Comparison of ENCODE assay signal across 8 cellular contexts in genomic region chr3:129248286-129248979, GRCh38. TPM values are rescaled to one million over a fixed set of nuclear protein-coding genes. Genes with fewer than 3 reads are reported as not detected.
DNase-seq lines count a peak whose midpoint lies in the region; ATAC-seq and TF ChIP-seq lines count a peak whose summit lies in the region.

No MANE protein-coding gene starts in this region.

- H3K4me3 Mint-ChIP-seq in T-helper 1 cell treated with Interleukin-12 subunit alpha and Interleukin-12 subunit beta and Interleukin-4 antibody, amounts not matched to agents 30 μg/mL and 1 μg/mL, for 36 hours = peak overlapping the region; percentile 98
- H3K4me3 Mint-ChIP-seq in activated T-helper 17 cell treated with anti-CD3 and anti-CD28 coated beads, Interleukin-2, amount 50 U/mL, for 72 hours = peak overlapping the region; percentile 97

- peak overlapping the region; percentile 89 to 98 (median 92) for H3K27ac ChIP-seq in stomach

- H3K36me3 ChIP-seq in stomach = peaks cover 23 to 26% (median 25%) of the 10 kb centered on the region in 4 donors

- ATAC-seq in activated T-helper 17 cell treated with anti-CD3 and anti-CD28 coated beads, Interleukin-2, amount 50 U/mL, for 72 hours (replicated peaks) = no peak
- no peak for ATAC-seq in GM18858 (IDR thresholded peaks at IDR 0.05; ENCODE audit: unreplicated experiment)

- H3K27me3 ChIP-seq in stomach = no peaks in the 10 kb centered on the region

- H3K4me3 ChIP-seq in iPS-18c (ENCODE audit: insufficient read depth, low read depth, low read length) (peak overlapping the region; percentile 98), stomach (peak overlapping the region; percentile 78 to 96 (median 88))

- intact Hi-C loops in stomach (cut with DNase I; ENCODE audit: low total_unique reads) = no loop called here

- H3K9me3 ChIP-seq in iPS-18c (ENCODE audit: control insufficient read depth, insufficient read depth, low read length) (no peaks in the 10 kb centered on the region), stomach (no peaks in the 10 kb centered on the region)

- H3K4me1 Mint-ChIP-seq in T-helper 1 cell treated with Interleukin-12 subunit alpha and Interleukin-12 subunit beta and Interleukin-4 antibody, amounts not matched to agents 30 μg/mL and 1 μg/mL, for 36 hours (ENCODE audit: low read depth) = peaks cover 35% of the 10 kb centered on the region
- peaks cover 25% of the 10 kb centered on the region for H3K4me1 Mint-ChIP-seq in activated T-helper 17 cell treated with anti-CD3 and anti-CD28 coated beads, Interleukin-2, amount 50 U/mL, for 72 hours

- no peaks in the 10 kb centered on the region for H3K9me3 Mint-ChIP-seq in T-helper 1 cell treated with Interleukin-12 subunit alpha and Interleukin-12 subunit beta and Interleukin-4 antibody, amounts not matched to agents 30 μg/mL and 1 μg/mL, for 36 hours
- H3K9me3 Mint-ChIP-seq in activated T-helper 17 cell treated with anti-CD3 and anti-CD28 coated beads, Interleukin-2, amount 50 U/mL, for 72 hours = no peaks in the 10 kb centered on the region

- H3K36me3 Mint-ChIP-seq in T-helper 1 cell treated with Interleukin-12 subunit alpha and Interleukin-12 subunit beta and Interleukin-4 antibody, amounts not matched to agents 30 μg/mL and 1 μg/mL, for 36 hours (ENCODE audit: low read depth) = peaks cover 30% of the 10 kb centered on the region
- peaks cover 51% of the 10 kb centered on the region for H3K36me3 Mint-ChIP-seq in activated T-helper 17 cell treated with anti-CD3 and anti-CD28 coated beads, Interleukin-2, amount 50 U/mL, for 72 hours (ENCODE audit: low read depth)

- TF ChIP-seq POLR2A in stomach (IDR thresholded peaks at IDR 0.05) = no peak

- no peaks in the 10 kb centered on the region for H3K27me3 Mint-ChIP-seq in T-helper 1 cell treated with Interleukin-12 subunit alpha and Interleukin-12 subunit beta and Interleukin-4 antibody, amounts not matched to agents 30 μg/mL and 1 μg/mL, for 36 hours (ENCODE audit: low read depth)
- no peaks in the 10 kb centered on the region for H3K27me3 Mint-ChIP-seq in activated T-helper 17 cell treated with anti-CD3 and anti-CD28 coated beads, Interleukin-2, amount 50 U/mL, for 72 hours

- peak overlapping the region; percentile 97 for H3K27ac Mint-ChIP-seq in T-helper 1 cell treated with Interleukin-12 subunit alpha and Interleukin-12 subunit beta and Interleukin-4 antibody, amounts not matched to agents 30 μg/mL and 1 μg/mL, for 36 hours
- peak overlapping the region; percentile 99 for H3K27ac Mint-ChIP-seq in activated T-helper 17 cell treated with anti-CD3 and anti-CD28 coated beads, Interleukin-2, amount 50 U/mL, for 72 hours

- H3K4me1 ChIP-seq in stomach = peaks cover 24 to 74% (median 53%) of the 10 kb centered on the region in 4 donors

- no peak for TF ChIP-seq CTCF in stomach (IDR thresholded peaks at IDR 0.05)

- TF ChIP-seq EP300 in stomach (IDR thresholded peaks at IDR 0.05) = no peak

- 29 to 46% (median 41%) methylated on average over 20 to 21 of the region's 21 CpGs for WGBS in stomach, 5 donors

- no peak for DNase-seq in T-helper 1 cell
- no peak for DNase-seq in stomach
- DNase-seq in NCI-H1417 (lab: John Stamatoyannopoulos, UW) = no peak
- no peak for DNase-seq in 8988T

RNA-seq across cellular contexts. Expression of gene COPG1, which starts 1.0 kb away (rescaled TPM):
- total RNA-seq in activated T-helper 17 cell treated with anti-CD3 and anti-CD28 coated beads, Interleukin-2, amount 50 U/mL, for 72 hours = 100 to 1,000 TPM; 150 to 157 TPM
- 100 to 1,000 TPM in 4 of 5 donors, 10 to 100 TPM in 1; 38.5 to 356 (median 114) TPM for total RNA-seq in stomach
- 100 to 1,000 TPM in 1 of 3 donors, 10 to 100 TPM in 2; 79.8 to 113 (median 88.7) TPM for polyA plus RNA-seq in stomach

RNA-seq across cellular contexts. Expression of gene HMCES, which starts 30.2 kb away (rescaled TPM):
- 10 to 100 TPM; 52.5 to 55.3 TPM for total RNA-seq in activated T-helper 17 cell treated with anti-CD3 and anti-CD28 coated beads, Interleukin-2, amount 50 U/mL, for 72 hours
- 10 to 100 TPM; 19.1 to 80.5 (median 26.8) TPM for total RNA-seq in stomach
- polyA plus RNA-seq in stomach = 10 to 100 TPM; 16.4 to 37.4 (median 22.5) TPM
